Comparison of ENCODE assay signal across 1 cellular context in the genomic region with DNA sequence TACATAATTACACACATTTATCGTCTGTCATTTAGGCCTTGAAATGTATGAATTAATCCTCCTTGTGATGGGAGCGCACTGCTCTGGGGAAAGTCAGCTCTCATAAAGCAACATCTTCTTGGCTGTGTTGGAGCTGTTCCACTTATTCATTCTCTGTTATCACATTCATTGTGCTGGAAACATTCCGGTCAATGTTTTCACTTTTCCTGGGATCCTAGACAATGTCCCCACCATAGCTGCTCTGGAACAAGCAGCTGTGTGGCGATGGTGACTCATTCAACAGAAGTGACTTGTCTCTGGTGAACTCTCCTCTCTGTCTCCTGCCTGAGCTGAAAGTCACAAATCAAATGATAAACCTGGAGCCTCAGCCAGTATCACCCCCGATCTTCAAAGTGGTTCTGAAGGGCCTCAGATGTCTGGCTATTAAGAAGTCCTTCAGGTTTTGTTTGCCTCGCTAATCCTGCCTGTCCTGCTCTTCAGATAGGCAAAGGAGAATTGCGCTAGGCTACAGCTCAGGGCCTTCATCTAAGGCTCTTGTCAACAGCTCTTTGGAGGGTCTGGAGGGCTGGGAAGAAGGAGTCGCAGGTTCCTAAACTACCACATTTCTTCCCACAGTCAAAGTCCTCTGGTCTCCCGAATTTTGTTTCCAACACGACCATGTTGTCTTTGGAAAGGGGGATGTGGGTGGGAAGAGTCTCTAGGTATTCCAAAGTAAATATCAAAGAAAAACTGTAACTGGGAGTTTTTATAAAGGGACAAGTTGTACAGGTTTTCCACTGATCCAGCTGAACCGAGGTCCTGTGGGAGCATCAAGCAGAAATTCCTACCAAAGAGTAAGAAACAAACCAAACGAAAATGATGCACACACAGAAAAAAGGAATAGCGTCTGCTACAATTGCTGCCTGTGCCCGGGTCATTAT.
TF ChIP-seq lines count a peak whose summit lies in the region.

No MANE protein-coding gene starts in this region.

TF ChIP-seq in K562, 482 proteins besides CTCF, POLR2A, EP300 and RAD21:
- TF ChIP-seq SMARCA5 (IDR thresholded peaks at IDR 0.05) (peak; percentile 53; the same call in 1 of the 2 replicates), ZNF717 (CRISPR knock-in tag; IDR thresholded peaks at IDR 0.05) (no peak), TCF3 (CRISPR knock-in tag; IDR thresholded peaks at IDR 0.05) (no peak), MAZ (CRISPR knock-in tag; conservative IDR thresholded peaks at IDR 0.05 in 1 of 2, IDR thresholded peaks at IDR 0.05 in 1 of 2) (0 out of 4 replicates have a peak, but pooled peaks of 1 of the 2 experiments have one; percentile 6), JUND (IDR thresholded peaks at IDR 0.05; ENCODE audit: borderline replicate concordance, low read depth, low read length) (peak; percentile 79), JUND (tag; IDR thresholded peaks at IDR 0.05; ENCODE audit: borderline replicate concordance, low read depth, low read length) (no peak; the same call in 1 of the 3 replicates), ZBTB33 (CRISPR knock-in tag; IDR thresholded peaks at IDR 0.05) (no peak), JUN (IDR thresholded peaks at IDR 0.05; ENCODE audit: borderline replicate concordance, low read depth, low read length) (peak; percentile 62), JUN (CRISPR knock-in tag; IDR thresholded peaks at IDR 0.05; ENCODE audit: borderline replicate concordance) (no peak), ZNF764 (CRISPR knock-in tag; IDR thresholded peaks at IDR 0.05; ENCODE audit: low read depth) (no peak), ZNF707 (CRISPR knock-in tag; conservative IDR thresholded peaks at IDR 0.05) (no peak), CTBP1 (IDR thresholded peaks at IDR 0.05; ENCODE audit: borderline replicate concordance) (0 out of 2 replicates have a peak, but pooled peaks have one; percentile 1), MEIS2 (IDR thresholded peaks at IDR 0.05; ENCODE audit: partially characterized antibody) (no peak), CBFA2T2 (conservative IDR thresholded peaks at IDR 0.05) (peak; percentile 19; the same call in 1 of the 2 replicates), ELF2 (CRISPR knock-in tag; IDR thresholded peaks at IDR 0.05) (no peak), FOSL1 (tag; conservative IDR thresholded peaks at IDR 0.05) (peak; percentile 39; the same call in 1 of the 2 replicates), HMG20A (CRISPR knock-in tag; conservative IDR thresholded peaks at IDR 0.05) (no peak), TCFL5 (CRISPR knock-in tag; conservative IDR thresholded peaks at IDR 0.05) (no peak), PCBP1 (IDR thresholded peaks at IDR 0.05; ENCODE audit: low read depth, low read length, poor library complexity, severe bottlenecking) (no peak)
